ENCODE assay signal across 22 cellular contexts in genomic region chr2:128449226-128450061, GRCh38.
DNase-seq lines count a peak whose midpoint lies in the region; ATAC-seq, FAIRE-seq and TF ChIP-seq lines count a peak whose summit lies in the region.
"Had no signal": no experiment of that assay in that cellular context is flagged by ENCODE, and none has a peak within 500 bp of the region (broad histone marks: within the 10 kb centered on the region; RNA-seq: fewer than 3 reads in every experiment).

No MANE protein-coding gene starts in this region.

- H3K27me3 ChIP-seq in K562 (ENCODE audit: control insufficient read depth in 2 of 2, insufficient read depth in 2 of 2, low read length in 2 of 2): peaks cover 0 to 18% of the 10 kb centered on the region in 2 experiments; a peak in 2 of 5 replicates
- H3K27me3 ChIP-seq in tibial artery: no peaks in the 10 kb centered on the region
- peaks cover 0 to 3% (median 0%) of the 10 kb centered on the region in 3 donors for H3K27me3 ChIP-seq in gastrocnemius medialis
- H3K27me3 ChIP-seq: thyroid gland had no signal

- intact Hi-C loops in K562 (cut with micrococcal nuclease) (no loop called here), tibial artery (cut with DNase I; ENCODE audit: low total_unique reads) (no loop called here), gastrocnemius medialis (cut with DNase I; ENCODE audit: low total_unique reads) (no loop called here)

- H3K9me1 ChIP-seq in K562 (ENCODE audit: control insufficient read depth, insufficient read depth, low read length): no peaks in the 10 kb centered on the region

- H3K4me2 ChIP-seq in K562 (ENCODE audit: insufficient read depth, low read length): no peak overlapping the region

- peak; percentile 3 for DNase-seq in activated CD4-positive, alpha-beta T cell treated with anti-CD3 and anti-CD28 coated beads for 1 hour
- DNase-seq in activated CD4-positive, alpha-beta T cell treated with anti-CD3 and anti-CD28 coated beads, Interleukin-2, amount 50 U/mL, for 4 hours: no peak
- DNase-seq in K562 (ENCODE audit: extremely low read depth in 1 of 4, low spot score in 3 of 4): no peak
- peak; percentile 82 for DNase-seq in mesenteric fat pad (ENCODE audit: low spot score)
- peak; percentile 17 to 57 for DNase-seq in tibial artery
- DNase-seq in gastrocnemius medialis: no peak
- DNase-seq in activated gamma-delta T cell (lab: John Stamatoyannopoulos, UW): no peak
- no peak for DNase-seq in NK-92 (lab: John Stamatoyannopoulos, UW; ENCODE audit: unreplicated experiment)
- DNase-seq: 8988T; activated CD4-positive, alpha-beta T cell treated with anti-CD3 and anti-CD28 coated beads for 36 hours; activated T-cell treated with anti-CD3 and anti-CD28 coated beads, Interleukin-2, amount 50 U/mL, for 24 hours; CD4-positive, CD25-positive, alpha-beta regulatory T cell; central memory CD4-positive, alpha-beta T cell; DMS79; foreskin melanocyte; naive thymus-derived CD4-positive, alpha-beta T cell; stimulated activated CD4-positive, alpha-beta T cell treated with anti-CD3 and anti-CD28 coated beads, Interleukin-2, amount 100 ng/mL, for 24 hours; T-helper 2 cell; thyroid gland had no signal

- no peak for TF ChIP-seq RAD21 in K562 (CRISPR knock-in tag; conservative IDR thresholded peaks at IDR 0.05 in 1 of 2, IDR thresholded peaks at IDR 0.05 in 1 of 2)

- H4K20me1 ChIP-seq in K562 (replicated peaks; ENCODE audit: control insufficient read depth, insufficient read depth, low read length): no peaks in the 10 kb centered on the region

- CTCF ChIA-PET in K562 (lab: Yijun Ruan, JAX; ENCODE audit: low intra/inter-chr PET ratio): no interaction called here

- H3K4me1 ChIP-seq in K562 (replicated peaks in 1 of 2; ENCODE audit: control insufficient read depth in 2 of 2, insufficient read depth in 2 of 2, low read length in 2 of 2) (peaks cover 14 to 15% of the 10 kb centered on the region in 2 experiments), tibial artery (no peaks in the 10 kb centered on the region), gastrocnemius medialis (no peaks in the 10 kb centered on the region)
- H3K4me1 ChIP-seq: thyroid gland had no signal

- H3K27ac ChIP-seq in K562 (ENCODE audit: extremely low read depth, low read depth, low read length): no peak overlapping the region
- H3K27ac ChIP-seq in tibial artery: no peak overlapping the region
- no peak overlapping the region for H3K27ac ChIP-seq in gastrocnemius medialis
- H3K27ac ChIP-seq: RWPE1, thyroid gland had no signal

- peak; percentile 35 for ATAC-seq in K562
- no peak for ATAC-seq in gastrocnemius medialis
- ATAC-seq: activated CD4-positive, alpha-beta T cell treated with anti-CD3 and anti-CD28 coated beads for 36 hours; naive thymus-derived CD4-positive, alpha-beta T cell had no signal

- in situ Hi-C loops in K562 (cut with MboI): no loop called here
- in situ Hi-C loops in gastrocnemius medialis (cut with MboI; ENCODE audit: low sequenced_read_pairs in 4 of 4): no loop called here

- POLR2A ChIA-PET in K562 (lab: Yijun Ruan, JAX): interaction anchor here (0.6 to 0.9 kb wide), 2 partner anchors 10 to 108 kb away, joined by 3 read pairs; no protein-coding TSS in a partner anchor

- H3K9me3 ChIP-seq in K562 (replicated peaks; ENCODE audit: control insufficient read depth, insufficient read depth, low read depth, low read length) (no peaks in the 10 kb centered on the region), tibial artery (no peaks in the 10 kb centered on the region), gastrocnemius medialis (no peaks in the 10 kb centered on the region)
- H3K9me3 ChIP-seq: thyroid gland had no signal

- TF ChIP-seq CTCF in K562 (IDR thresholded peaks at IDR 0.05 in 2 of 3, conservative IDR thresholded peaks at IDR 0.05 in 1 of 3; ENCODE audit: insufficient read depth in 2 of 3, low read depth in 1 of 3, low read length in 3 of 3) (no peak), tibial artery (IDR thresholded peaks at IDR 0.05) (no peak), gastrocnemius medialis (IDR thresholded peaks at IDR 0.05 in 4 of 5, conservative IDR thresholded peaks at IDR 0.05 in 1 of 5) (no peak)

- no peak overlapping the region; a peak in 1 of 4 replicates for H3K9ac ChIP-seq in K562 (ENCODE audit: insufficient read depth in 1 of 2, low read depth in 2 of 2, low read length in 2 of 2)

- FAIRE-seq in K562 (lab: Jason Lieb, UNC): no peak
- FAIRE-seq: endometrium, H54 had no signal

- H3K4me3 ChIP-seq in K562 (no peak overlapping the region), tibial artery (no peak overlapping the region), gastrocnemius medialis (no peak overlapping the region)
- H3K4me3 ChIP-seq: thyroid gland had no signal

- no TSS peak for BruUV-seq in K562 (replicated peaks; lab: Mats Ljungman, UMichigan)

- no peak for TF ChIP-seq EP300 in K562 (IDR thresholded peaks at IDR 0.05; ENCODE audit: low read length)

- H3K79me2 ChIP-seq in K562 (ENCODE audit: control insufficient read depth, insufficient read depth, low read length): no peaks in the 10 kb centered on the region

- TF ChIP-seq POLR2A in K562 (conservative IDR thresholded peaks at IDR 0.05): no peak
- TF ChIP-seq POLR2A in gastrocnemius medialis (IDR thresholded peaks at IDR 0.05): no peak

- WGBS in K562 (ENCODE audit: insufficient coverage, low coverage, missing lambda C conversion rate): 27% methylated on average over 24 of the region's 24 CpGs

- H3K36me3 ChIP-seq in K562 (ENCODE audit: control insufficient read depth, insufficient read depth, low read length) (no peaks in the 10 kb centered on the region), tibial artery (no peaks in the 10 kb centered on the region), gastrocnemius medialis (no peaks in the 10 kb centered on the region)
- H3K36me3 ChIP-seq: thyroid gland had no signal

- no peak overlapping the region; the same call in 1 of the 2 replicates for H2AFZ ChIP-seq in K562 (ENCODE audit: low read depth, low read length)

TF ChIP-seq in K562, 482 proteins besides CTCF, POLR2A, EP300 and RAD21:
- TF ChIP-seq PCBP1 (IDR thresholded peaks at IDR 0.05; ENCODE audit: low read depth, low read length, poor library complexity, severe bottlenecking): no peak
- TF ChIP-seq, protein P1, sequence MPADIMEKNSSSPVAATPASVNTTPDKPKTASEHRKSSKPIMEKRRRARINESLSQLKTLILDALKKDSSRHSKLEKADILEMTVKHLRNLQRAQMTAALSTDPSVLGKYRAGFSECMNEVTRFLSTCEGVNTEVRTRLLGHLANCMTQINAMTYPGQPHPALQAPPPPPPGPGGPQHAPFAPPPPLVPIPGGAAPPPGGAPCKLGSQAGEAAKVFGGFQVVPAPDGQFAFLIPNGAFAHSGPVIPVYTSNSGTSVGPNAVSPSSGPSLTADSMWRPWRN (IDR thresholded peaks at IDR 0.05; ENCODE audit: low read depth): no peak
- no peak for TF ChIP-seq HMG20B (CRISPR knock-in tag; IDR thresholded peaks at IDR 0.05)
- TF ChIP-seq KAT8 (IDR thresholded peaks at IDR 0.05; ENCODE audit: low read depth): no peak
- TF ChIP-seq ZNF431 (CRISPR knock-in tag; IDR thresholded peaks at IDR 0.05): no peak
- TF ChIP-seq GATA2 (CRISPR knock-in tag; IDR thresholded peaks at IDR 0.05): no peak
- TF ChIP-seq, protein P2, sequence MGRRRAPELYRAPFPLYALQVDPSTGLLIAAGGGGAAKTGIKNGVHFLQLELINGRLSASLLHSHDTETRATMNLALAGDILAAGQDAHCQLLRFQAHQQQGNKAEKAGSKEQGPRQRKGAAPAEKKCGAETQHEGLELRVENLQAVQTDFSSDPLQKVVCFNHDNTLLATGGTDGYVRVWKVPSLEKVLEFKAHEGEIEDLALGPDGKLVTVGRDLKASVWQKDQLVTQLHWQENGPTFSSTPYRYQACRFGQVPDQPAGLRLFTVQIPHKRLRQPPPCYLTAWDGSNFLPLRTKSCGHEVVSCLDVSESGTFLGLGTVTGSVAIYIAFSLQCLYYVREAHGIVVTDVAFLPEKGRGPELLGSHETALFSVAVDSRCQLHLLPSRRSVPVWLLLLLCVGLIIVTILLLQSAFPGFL (CRISPR knock-in tag; IDR thresholded peaks at IDR 0.05): no peak
- TF ChIP-seq, protein P3, sequence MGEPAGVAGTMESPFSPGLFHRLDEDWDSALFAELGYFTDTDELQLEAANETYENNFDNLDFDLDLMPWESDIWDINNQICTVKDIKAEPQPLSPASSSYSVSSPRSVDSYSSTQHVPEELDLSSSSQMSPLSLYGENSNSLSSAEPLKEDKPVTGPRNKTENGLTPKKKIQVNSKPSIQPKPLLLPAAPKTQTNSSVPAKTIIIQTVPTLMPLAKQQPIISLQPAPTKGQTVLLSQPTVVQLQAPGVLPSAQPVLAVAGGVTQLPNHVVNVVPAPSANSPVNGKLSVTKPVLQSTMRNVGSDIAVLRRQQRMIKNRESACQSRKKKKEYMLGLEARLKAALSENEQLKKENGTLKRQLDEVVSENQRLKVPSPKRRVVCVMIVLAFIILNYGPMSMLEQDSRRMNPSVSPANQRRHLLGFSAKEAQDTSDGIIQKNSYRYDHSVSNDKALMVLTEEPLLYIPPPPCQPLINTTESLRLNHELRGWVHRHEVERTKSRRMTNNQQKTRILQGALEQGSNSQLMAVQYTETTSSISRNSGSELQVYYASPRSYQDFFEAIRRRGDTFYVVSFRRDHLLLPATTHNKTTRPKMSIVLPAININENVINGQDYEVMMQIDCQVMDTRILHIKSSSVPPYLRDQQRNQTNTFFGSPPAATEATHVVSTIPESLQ (CRISPR knock-in tag; IDR thresholded peaks at IDR 0.05): no peak
- no peak for TF ChIP-seq ESRRB (CRISPR knock-in tag; IDR thresholded peaks at IDR 0.05; ENCODE audit: borderline replicate concordance)
- TF ChIP-seq GABPB1 (CRISPR knock-in tag; IDR thresholded peaks at IDR 0.05): no peak
- no peak for TF ChIP-seq BACH1 (tag; IDR thresholded peaks at IDR 0.05)
- no peak for TF ChIP-seq SETDB1 (IDR thresholded peaks at IDR 0.05; ENCODE audit: low read length)
- no peak for TF ChIP-seq BDP1 (IDR thresholded peaks at IDR 0.05; ENCODE audit: insufficient read depth, insufficient read length)
- TF ChIP-seq ZNF41 (CRISPR knock-in tag; conservative IDR thresholded peaks at IDR 0.05): no peak
- TF ChIP-seq MNT (conservative IDR thresholded peaks at IDR 0.05): no peak

Comparison
In these comparisons a context has a peak if more than half of its experiments do, and no peak if none do; other contexts are left out.
1. DNase-seq: peak in activated CD4-positive, alpha-beta T cell treated with anti-CD3 and anti-CD28 coated beads for 1 hour (single experiment), mesenteric fat pad (single experiment) and tibial artery (2 of 2); none in activated CD4-positive, alpha-beta T cell treated with anti-CD3 and anti-CD28 coated beads, Interleukin-2, amount 50 U/mL, for 4 hours (0 of 2), K562 (0 of 4), gastrocnemius medialis (0 of 2), activated gamma-delta T cell (single experiment) and NK-92 (single experiment).